Comparison of ENCODE assay signal across 17 cellular contexts in genomic region chrX:17848545-17849265, GRCh38. TPM values are rescaled to one million over a fixed set of nuclear protein-coding genes. Genes with fewer than 3 reads are reported as not detected.
"Had no signal": no experiment of that assay in that cellular context is flagged by ENCODE, and none has a peak within 500 bp of the region (broad histone marks: within the 10 kb centered on the region; RNA-seq: fewer than 3 reads in every experiment).

No MANE protein-coding gene starts in this region.

- ATAC-seq: left lobe of liver, natural killer cell had no signal

- H3K9me3 Mint-ChIP-seq: activated B cell treated with CpG ODN at 0.5 μM for 24 hours; activated CD4-positive, alpha-beta T cell treated with anti-CD3 and anti-CD28 coated beads, Interleukin-2, amount 10 ng/mL, durations not matched to agents 7 days and 5 days; natural killer cell had no signal

- H3K27me3 Mint-ChIP-seq: activated B cell treated with CpG ODN at 0.5 μM for 24 hours; activated CD4-positive, alpha-beta T cell treated with anti-CD3 and anti-CD28 coated beads, Interleukin-2, amount 10 ng/mL, durations not matched to agents 7 days and 5 days had no signal

- H3K4me1 Mint-ChIP-seq: activated B cell treated with CpG ODN at 0.5 μM for 24 hours; activated CD4-positive, alpha-beta T cell treated with anti-CD3 and anti-CD28 coated beads, Interleukin-2, amount 10 ng/mL, durations not matched to agents 7 days and 5 days; natural killer cell had no signal

- H3K4me3 Mint-ChIP-seq: activated B cell treated with CpG ODN at 0.5 μM for 24 hours; activated CD4-positive, alpha-beta T cell treated with anti-CD3 and anti-CD28 coated beads, Interleukin-2, amount 10 ng/mL, durations not matched to agents 7 days and 5 days; natural killer cell had no signal

- H3K27ac Mint-ChIP-seq: activated B cell treated with CpG ODN at 0.5 μM for 24 hours; activated CD4-positive, alpha-beta T cell treated with anti-CD3 and anti-CD28 coated beads, Interleukin-2, amount 10 ng/mL, durations not matched to agents 7 days and 5 days; natural killer cell had no signal

- H3K36me3 Mint-ChIP-seq: natural killer cell had no signal

- DNase-seq: activated B cell treated with CpG ODN at 0.5 μM for 24 hours; activated CD4-positive, alpha-beta T cell treated with anti-CD3 and anti-CD28 coated beads, Interleukin-2, amount 10 ng/mL, durations not matched to agents 7 days and 5 days; central memory CD4-positive, alpha-beta T cell; colonic mucosa; hippocampal formation; mesendoderm; natural killer cell; posterior cingulate gyrus; retina; SJCRH30; stimulated activated CD4-positive, alpha-beta T cell treated with anti-CD3 and anti-CD28 coated beads, Interleukin-4, amount 100 ng/mL, for 4 hours; stimulated activated CD8-positive, alpha-beta memory T cell treated with anti-CD3 and anti-CD28 coated beads, Interleukin-4, amount 100 ng/mL, for 48 hours; stimulated activated naive CD4-positive, alpha-beta T cell treated with Interleukin-2 at 50 U/mL for 16 hours; T-helper 2 cell; testis; upper lobe of left lung had no signal

RNA-seq across cellular contexts. Expression of gene RAI2, which starts 12.4 kb away (rescaled TPM):
- total RNA-seq: activated B cell treated with CpG ODN at 0.5 μM for 24 hours, natural killer cell, SJCRH30 had no signal
